ENCODE assay signal across 1 cellular context in the genomic region with DNA sequence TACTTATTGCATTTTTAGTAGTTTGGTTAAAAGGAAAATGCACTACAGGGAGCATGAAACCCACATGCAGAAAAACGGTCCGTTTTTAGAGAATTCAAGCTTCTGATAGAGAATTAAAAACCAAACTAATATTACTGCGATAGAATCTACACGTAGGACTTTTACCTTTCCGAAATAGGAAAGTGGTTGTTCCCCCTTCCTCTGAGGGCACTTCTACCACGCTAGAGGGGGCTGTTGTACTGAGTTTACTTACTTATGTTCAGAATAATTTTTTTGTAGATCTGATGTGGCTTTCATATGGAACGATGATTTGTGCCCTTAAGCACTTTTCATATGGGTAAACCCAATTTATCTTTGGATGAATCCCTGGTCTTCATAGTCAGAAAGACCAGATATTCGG.
TF ChIP-seq lines count a peak whose summit lies in the region.

No MANE protein-coding gene starts in this region.

TF ChIP-seq in GM23338, 12 proteins besides CTCF, POLR2A, EP300 and RAD21 (continued from another document):
- TF ChIP-seq, protein P1, sequence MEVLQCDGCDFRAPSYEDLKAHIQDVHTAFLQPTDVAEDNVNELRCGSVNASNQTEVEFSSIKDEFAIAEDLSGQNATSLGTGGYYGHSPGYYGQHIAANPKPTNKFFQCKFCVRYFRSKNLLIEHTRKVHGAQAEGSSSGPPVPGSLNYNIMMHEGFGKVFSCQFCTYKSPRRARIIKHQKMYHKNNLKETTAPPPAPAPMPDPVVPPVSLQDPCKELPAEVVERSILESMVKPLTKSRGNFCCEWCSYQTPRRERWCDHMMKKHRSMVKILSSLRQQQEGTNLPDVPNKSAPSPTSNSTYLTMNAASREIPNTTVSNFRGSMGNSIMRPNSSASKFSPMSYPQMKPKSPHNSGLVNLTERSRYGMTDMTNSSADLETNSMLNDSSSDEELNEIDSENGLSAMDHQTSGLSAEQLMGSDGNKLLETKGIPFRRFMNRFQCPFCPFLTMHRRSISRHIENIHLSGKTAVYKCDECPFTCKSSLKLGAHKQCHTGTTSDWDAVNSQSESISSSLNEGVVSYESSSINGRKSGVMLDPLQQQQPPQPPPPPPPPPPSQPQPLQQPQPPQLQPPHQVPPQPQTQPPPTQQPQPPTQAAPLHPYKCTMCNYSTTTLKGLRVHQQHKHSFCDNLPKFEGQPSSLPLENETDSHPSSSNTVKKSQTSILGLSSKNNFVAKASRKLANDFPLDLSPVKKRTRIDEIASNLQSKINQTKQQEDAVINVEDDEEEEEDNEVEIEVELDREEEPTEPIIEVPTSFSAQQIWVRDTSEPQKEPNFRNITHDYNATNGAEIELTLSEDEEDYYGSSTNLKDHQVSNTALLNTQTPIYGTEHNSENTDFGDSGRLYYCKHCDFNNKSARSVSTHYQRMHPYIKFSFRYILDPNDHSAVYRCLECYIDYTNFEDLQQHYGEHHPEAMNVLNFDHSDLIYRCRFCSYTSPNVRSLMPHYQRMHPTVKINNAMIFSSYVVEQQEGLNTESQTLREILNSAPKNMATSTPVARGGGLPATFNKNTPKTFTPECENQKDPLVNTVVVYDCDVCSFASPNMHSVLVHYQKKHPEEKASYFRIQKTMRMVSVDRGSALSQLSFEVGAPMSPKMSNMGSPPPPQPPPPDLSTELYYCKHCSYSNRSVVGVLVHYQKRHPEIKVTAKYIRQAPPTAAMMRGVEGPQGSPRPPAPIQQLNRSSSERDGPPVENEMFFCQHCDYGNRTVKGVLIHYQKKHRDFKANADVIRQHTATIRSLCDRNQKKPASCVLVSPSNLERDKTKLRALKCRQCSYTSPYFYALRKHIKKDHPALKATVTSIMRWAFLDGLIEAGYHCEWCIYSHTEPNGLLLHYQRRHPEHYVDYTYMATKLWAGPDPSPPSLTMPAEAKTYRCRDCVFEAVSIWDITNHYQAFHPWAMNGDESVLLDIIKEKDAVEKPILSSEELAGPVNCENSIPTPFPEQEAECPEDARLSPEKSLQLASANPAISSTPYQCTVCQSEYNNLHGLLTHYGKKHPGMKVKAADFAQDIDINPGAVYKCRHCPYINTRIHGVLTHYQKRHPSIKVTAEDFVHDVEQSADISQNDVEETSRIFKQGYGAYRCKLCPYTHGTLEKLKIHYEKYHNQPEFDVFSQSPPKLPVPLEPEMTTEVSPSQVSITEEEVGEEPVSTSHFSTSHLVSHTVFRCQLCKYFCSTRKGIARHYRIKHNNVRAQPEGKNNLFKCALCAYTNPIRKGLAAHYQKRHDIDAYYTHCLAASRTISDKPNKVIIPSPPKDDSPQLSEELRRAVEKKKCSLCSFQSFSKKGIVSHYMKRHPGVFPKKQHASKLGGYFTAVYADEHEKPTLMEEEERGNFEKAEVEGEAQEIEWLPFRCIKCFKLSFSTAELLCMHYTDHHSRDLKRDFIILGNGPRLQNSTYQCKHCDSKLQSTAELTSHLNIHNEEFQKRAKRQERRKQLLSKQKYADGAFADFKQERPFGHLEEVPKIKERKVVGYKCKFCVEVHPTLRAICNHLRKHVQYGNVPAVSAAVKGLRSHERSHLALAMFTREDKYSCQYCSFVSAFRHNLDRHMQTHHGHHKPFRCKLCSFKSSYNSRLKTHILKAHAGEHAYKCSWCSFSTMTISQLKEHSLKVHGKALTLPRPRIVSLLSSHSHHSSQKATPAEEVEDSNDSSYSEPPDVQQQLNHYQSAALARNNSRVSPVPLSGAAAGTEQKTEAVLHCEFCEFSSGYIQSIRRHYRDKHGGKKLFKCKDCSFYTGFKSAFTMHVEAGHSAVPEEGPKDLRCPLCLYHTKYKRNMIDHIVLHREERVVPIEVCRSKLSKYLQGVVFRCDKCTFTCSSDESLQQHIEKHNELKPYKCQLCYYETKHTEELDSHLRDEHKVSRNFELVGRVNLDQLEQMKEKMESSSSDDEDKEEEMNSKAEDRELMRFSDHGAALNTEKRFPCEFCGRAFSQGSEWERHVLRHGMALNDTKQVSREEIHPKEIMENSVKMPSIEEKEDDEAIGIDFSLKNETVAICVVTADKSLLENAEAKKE (CRISPR knock-in tag; IDR thresholded peaks at IDR 0.05), result no peak
- TF ChIP-seq, protein P2, sequence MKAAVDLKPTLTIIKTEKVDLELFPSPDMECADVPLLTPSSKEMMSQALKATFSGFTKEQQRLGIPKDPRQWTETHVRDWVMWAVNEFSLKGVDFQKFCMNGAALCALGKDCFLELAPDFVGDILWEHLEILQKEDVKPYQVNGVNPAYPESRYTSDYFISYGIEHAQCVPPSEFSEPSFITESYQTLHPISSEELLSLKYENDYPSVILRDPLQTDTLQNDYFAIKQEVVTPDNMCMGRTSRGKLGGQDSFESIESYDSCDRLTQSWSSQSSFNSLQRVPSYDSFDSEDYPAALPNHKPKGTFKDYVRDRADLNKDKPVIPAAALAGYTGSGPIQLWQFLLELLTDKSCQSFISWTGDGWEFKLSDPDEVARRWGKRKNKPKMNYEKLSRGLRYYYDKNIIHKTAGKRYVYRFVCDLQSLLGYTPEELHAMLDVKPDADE (IDR thresholded peaks at IDR 0.05), result no peak
